In the genomic region with DNA sequence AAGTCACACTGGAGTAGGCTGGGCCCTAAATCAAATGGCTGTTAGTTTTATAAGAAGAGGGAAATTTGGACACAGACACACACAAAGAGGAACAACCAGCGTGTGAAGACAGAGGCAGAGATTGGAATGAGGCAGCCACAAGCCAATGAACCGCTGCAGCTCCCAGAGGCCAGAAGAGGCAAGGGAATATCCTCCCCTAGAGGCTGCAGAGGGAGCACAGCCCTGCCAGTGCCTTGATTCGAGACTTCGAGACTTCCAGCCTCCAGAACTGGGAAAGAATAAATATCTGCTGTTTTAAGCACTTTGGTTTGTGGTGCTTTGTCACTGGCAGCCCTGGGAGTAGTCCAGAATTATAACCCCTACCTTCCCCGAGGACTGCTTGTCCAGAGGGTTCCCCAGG, we compare ENCODE assay signal across 17 cellular contexts.
DNase-seq lines count a peak whose midpoint lies in the region; ATAC-seq and TF ChIP-seq lines count a peak whose summit lies in the region.
"Had no signal": no experiment of that assay in that cellular context is flagged by ENCODE, and none has a peak within 500 bp of the region (broad histone marks: within the 10 kb centered on the region; RNA-seq: fewer than 3 reads in every experiment).

No MANE protein-coding gene starts in this region.

- ATAC-seq in WTC11: peak; percentile 36; the same call in 1 of the 2 replicates
- no peak for ATAC-seq in effector memory CD8-positive, alpha-beta T cell (replicated peaks)
- ATAC-seq: activated naive CD4-positive, alpha-beta T cell treated with anti-CD3 and anti-CD28 coated beads, Interleukin-2, amount 50 U/mL, for 72 hours; psoas muscle; stimulated activated memory B cell treated with anti-CD40 and anti-IgM and Interleukin-4, amounts not matched to agents 10 μg/mL and 1 μg/mL and 100 μg/mL, for 72 hours had no signal

- intact Hi-C loops in Calu3 (cut with micrococcal nuclease; ENCODE audit: unreplicated experiment): no loop called here

- H3K27ac Mint-ChIP-seq in HFFc6: no peak overlapping the region
- no peak overlapping the region for H3K27ac Mint-ChIP-seq in WTC11
- no peak overlapping the region for H3K27ac Mint-ChIP-seq in Calu3 (ENCODE audit: unreplicated experiment)
- H3K27ac Mint-ChIP-seq in effector memory CD8-positive, alpha-beta T cell: no peak overlapping the region
- H3K27ac Mint-ChIP-seq: activated naive CD4-positive, alpha-beta T cell treated with anti-CD3 and anti-CD28 coated beads, Interleukin-2, amount 50 U/mL, for 72 hours; CD14-positive monocyte; stimulated activated memory B cell treated with anti-CD40 and anti-IgM and Interleukin-4, amounts not matched to agents 10 μg/mL and 1 μg/mL and 100 μg/mL, for 72 hours had no signal

- TF ChIP-seq CTCF in AG09309 (IDR thresholded peaks at IDR 0.05; ENCODE audit: control insufficient read depth, insufficient read depth, low read depth, low read length, missing control alignments): peak; percentile 24
- TF ChIP-seq CTCF in HFFc6 (IDR thresholded peaks at IDR 0.05): peak; percentile 23; the same call in 1 of the 2 replicates
- TF ChIP-seq CTCF in WTC11 (IDR thresholded peaks at IDR 0.05): no peak
- no peak for TF ChIP-seq CTCF in Calu3 (IDR thresholded peaks at IDR 0.05; ENCODE audit: unreplicated experiment)

- H3K4me1 Mint-ChIP-seq in HFFc6 (ENCODE audit: low read depth) (peaks cover 8% of the 10 kb centered on the region; the same call in 1 of the 2 replicates), WTC11 (peaks cover 16% of the 10 kb centered on the region), Calu3 (ENCODE audit: low read depth, unreplicated experiment) (peaks cover 11% of the 10 kb centered on the region)
- no peaks in the 10 kb centered on the region for H3K4me1 Mint-ChIP-seq in effector memory CD8-positive, alpha-beta T cell (ENCODE audit: low read depth in 2 of 2)
- H3K4me1 Mint-ChIP-seq: stimulated activated memory B cell treated with anti-CD40 and anti-IgM and Interleukin-4, amounts not matched to agents 10 μg/mL and 1 μg/mL and 100 μg/mL, for 72 hours had no signal

- DNase-seq in AG09309 (ENCODE audit: low read depth) (no peak), HFFc6 (no peak), WTC11 (ENCODE audit: low spot score) (no peak), left kidney (ENCODE audit: low read depth, low spot score) (peak; percentile 77), Calu3 (no peak), AML-193 (lab: John Stamatoyannopoulos, UW) (no peak)
- no peak for DNase-seq in stimulated activated naive CD4-positive, alpha-beta T cell (lab: John Stamatoyannopoulos, UW)
- DNase-seq in effector memory CD8-positive, alpha-beta T cell: no peak
- DNase-seq: midbrain; NCI-H1092; NCI-H510A; psoas muscle; stimulated activated CD4-positive, alpha-beta T cell treated with anti-CD3 and anti-CD28 coated beads, Interleukin-2, amount 100 ng/mL, for 48 hours had no signal

- no peak overlapping the region for H3K4me3 ChIP-seq in AG09309 (ENCODE audit: control insufficient read depth, low read depth, low read length)
- H3K4me3 ChIP-seq: esophagus muscularis mucosa, psoas muscle had no signal

- POLR2A ChIA-PET in WTC11 (lab: Charles Lee): no interaction called here

- H3K9me3 Mint-ChIP-seq in HFFc6 (no peaks in the 10 kb centered on the region), WTC11 (peaks cover 25% of the 10 kb centered on the region), Calu3 (ENCODE audit: low read depth, unreplicated experiment) (no peaks in the 10 kb centered on the region)
- peaks cover 2 to 10% of the 10 kb centered on the region in 2 donors for H3K9me3 Mint-ChIP-seq in effector memory CD8-positive, alpha-beta T cell

- no peak overlapping the region for H3K4me3 Mint-ChIP-seq in HFFc6
- no peak overlapping the region for H3K4me3 Mint-ChIP-seq in WTC11
- no peak overlapping the region for H3K4me3 Mint-ChIP-seq in Calu3 (ENCODE audit: low read depth, unreplicated experiment)
- H3K4me3 Mint-ChIP-seq in effector memory CD8-positive, alpha-beta T cell: no peak overlapping the region
- H3K4me3 Mint-ChIP-seq: stimulated activated memory B cell treated with anti-CD40 and anti-IgM and Interleukin-4, amounts not matched to agents 10 μg/mL and 1 μg/mL and 100 μg/mL, for 72 hours had no signal

- H3K27me3 Mint-ChIP-seq in HFFc6 (ENCODE audit: insufficient read depth): peaks cover 38% of the 10 kb centered on the region
- peaks cover 4% of the 10 kb centered on the region; the same call in 1 of the 2 replicates for H3K27me3 Mint-ChIP-seq in WTC11 (ENCODE audit: low read depth)
- peaks cover 22% of the 10 kb centered on the region for H3K27me3 Mint-ChIP-seq in Calu3 (ENCODE audit: unreplicated experiment)
- peaks cover 47 to 48% of the 10 kb centered on the region in 2 donors for H3K27me3 Mint-ChIP-seq in effector memory CD8-positive, alpha-beta T cell

- H3K36me3 Mint-ChIP-seq in HFFc6 (ENCODE audit: low read depth) (no peaks in the 10 kb centered on the region), WTC11 (peaks cover 18% of the 10 kb centered on the region), Calu3 (ENCODE audit: insufficient read depth, unreplicated experiment) (no peaks in the 10 kb centered on the region)
- no peaks in the 10 kb centered on the region for H3K36me3 Mint-ChIP-seq in effector memory CD8-positive, alpha-beta T cell (ENCODE audit: insufficient read depth)
- H3K36me3 Mint-ChIP-seq: activated naive CD4-positive, alpha-beta T cell treated with anti-CD3 and anti-CD28 coated beads, Interleukin-2, amount 50 U/mL, for 72 hours; CD14-positive monocyte; stimulated activated memory B cell treated with anti-CD40 and anti-IgM and Interleukin-4, amounts not matched to agents 10 μg/mL and 1 μg/mL and 100 μg/mL, for 72 hours had no signal

- CTCF ChIA-PET in WTC11 (lab: Charles Lee) (interaction anchor here (0.6 to 3.5 kb wide), 3 partner anchors 12 to 56 kb away, joined by 3 to 15 read pairs (median 3); no protein-coding TSS in a partner anchor), Calu3 (lab: Charles Lee) (no interaction called here)

- no TSS peak for BruUV-seq in Calu3 (replicated peaks; lab: Mats Ljungman, UMichigan)

TF ChIP-seq in WTC11, 78 proteins besides CTCF, POLR2A, EP300 and RAD21:
- TF ChIP-seq ZNF416 (CRISPR knock-in tag; IDR thresholded peaks at IDR 0.05) (no peak), TCF7 (CRISPR knock-in tag; IDR thresholded peaks at IDR 0.05; ENCODE audit: low read depth) (no peak), RORB (CRISPR knock-in tag; IDR thresholded peaks at IDR 0.05) (no peak), KAT7 (CRISPR knock-in tag; IDR thresholded peaks at IDR 0.05; ENCODE audit: borderline replicate concordance) (no peak)

Comparison
In these comparisons a context has a peak if more than half of its experiments do, and no peak if none do; other contexts are left out.
1. CTCF ChIP-seq: peak in AG09309 (single experiment) and HFFc6 (single experiment); none in WTC11 (single experiment) and Calu3 (single experiment).